ENCODE assay signal across 27 cellular contexts in genomic region chr10:122326806-122327205, GRCh38. TPM values are rescaled to one million over a fixed set of nuclear protein-coding genes. Genes with fewer than 3 reads are reported as not detected.
"Had no signal": no experiment of that assay in that cellular context is flagged by ENCODE, and none has a peak within 500 bp of the region (broad histone marks: within the 10 kb centered on the region; RNA-seq: fewer than 3 reads in every experiment).

No MANE protein-coding gene starts in this region.

- H3K9me3 ChIP-seq: esophagus squamous epithelium, gastrocnemius medialis, sigmoid colon, tibial nerve, uterus had no signal

- ATAC-seq: activated CD4-positive, alpha-beta T cell treated with anti-CD3 and anti-CD28 coated beads for 36 hours; activated T-cell treated with anti-CD3 and anti-CD28 coated beads, Interleukin-2, amount 50 U/mL, for 4 hours; gastrocnemius medialis; left cardiac atrium; stimulated activated naive CD8-positive, alpha-beta T cell treated with anti-CD3 and anti-CD28 coated beads, Interleukin-15, Interleukin-2, amounts not matched to agents 100 U/mL and 50 U/mL, for 24 hours; WTC11 had no signal

- H3K36me3 Mint-ChIP-seq: activated naive CD4-positive, alpha-beta T cell treated with anti-CD3 and anti-CD28 coated beads, Interleukin-2, amount 50 U/mL, for 24 hours; brain; memory B cell; WTC11 had no signal

- H3K4me3 ChIP-seq: esophagus squamous epithelium, gastrocnemius medialis, sigmoid colon, tibial nerve, uterus had no signal

- H3K9me3 Mint-ChIP-seq: activated naive CD4-positive, alpha-beta T cell treated with anti-CD3 and anti-CD28 coated beads, Interleukin-2, amount 50 U/mL, for 24 hours; activated T-cell treated with anti-CD3 and anti-CD28 coated beads, Interleukin-2, amount 50 U/mL, for 4 hours; endodermal cell; memory B cell; T-helper 1 cell treated with Interleukin-12 subunit alpha and Interleukin-12 subunit beta and Interleukin-4 antibody, amounts not matched to agents 30 μg/mL and 1 μg/mL, for 36 hours had no signal

- H3K4me1 ChIP-seq: gastrocnemius medialis, sigmoid colon, uterus had no signal

- H3K27ac Mint-ChIP-seq: activated CD4-positive, alpha-beta T cell treated with anti-CD3 and anti-CD28 coated beads for 36 hours; activated naive CD4-positive, alpha-beta T cell treated with anti-CD3 and anti-CD28 coated beads, Interleukin-2, amount 50 U/mL, for 24 hours; brain; endodermal cell; memory B cell; T-helper 1 cell treated with Interleukin-12 subunit alpha and Interleukin-12 subunit beta and Interleukin-4 antibody, amounts not matched to agents 30 μg/mL and 1 μg/mL, for 36 hours; WTC11 had no signal

- H3K36me3 ChIP-seq: esophagus squamous epithelium, gastrocnemius medialis, sigmoid colon, tibial nerve, uterus had no signal

- DNase-seq: activated CD4-positive, alpha-beta T cell treated with anti-CD3 and anti-CD28 coated beads for 36 hours; activated CD4-positive, alpha-beta T cell treated with anti-CD3 and anti-CD28 coated beads, Interleukin-2, amount 50 U/mL, for 4 hours; activated CD8-positive, alpha-beta memory T cell treated with anti-CD3 and anti-CD28 coated beads, Interleukin-2, amount 50 U/mL, for 48 hours; activated effector memory CD4-positive, alpha-beta T cell treated with anti-CD3 and anti-CD28 coated beads, Interleukin-2, amount 50 U/mL, for 16 hours; activated T-cell treated with anti-CD3 and anti-CD28 coated beads, Interleukin-2, amount 50 U/mL, for 4 hours; aorta; central memory CD4-positive, alpha-beta T cell; endodermal cell; esophagus squamous epithelium; gastrocnemius medialis; hypothalamus; left cardiac atrium; naive B cell; sigmoid colon; stimulated activated CD4-positive, alpha-beta T cell treated with anti-CD3 and anti-CD28 coated beads, Interleukin-2, amount 100 ng/mL, for 48 hours; stimulated activated naive CD8-positive, alpha-beta T cell treated with anti-CD3 and anti-CD28 coated beads, Interleukin-15, Interleukin-2, amounts not matched to agents 100 U/mL and 50 U/mL, for 24 hours; T1000; uterus had no signal

- H3K4me1 Mint-ChIP-seq: activated CD4-positive, alpha-beta T cell treated with anti-CD3 and anti-CD28 coated beads for 36 hours; activated naive CD4-positive, alpha-beta T cell treated with anti-CD3 and anti-CD28 coated beads, Interleukin-2, amount 50 U/mL, for 24 hours; memory B cell had no signal

- H3K27ac ChIP-seq: esophagus squamous epithelium, gastrocnemius medialis, sigmoid colon, tibial nerve, uterus had no signal

- H3K27me3 ChIP-seq: esophagus squamous epithelium, gastrocnemius medialis, sigmoid colon, tibial nerve, uterus had no signal

- H3K4me3 Mint-ChIP-seq: activated CD4-positive, alpha-beta T cell treated with anti-CD3 and anti-CD28 coated beads for 36 hours; activated naive CD4-positive, alpha-beta T cell treated with anti-CD3 and anti-CD28 coated beads, Interleukin-2, amount 50 U/mL, for 24 hours; activated T-cell treated with anti-CD3 and anti-CD28 coated beads, Interleukin-2, amount 50 U/mL, for 4 hours; brain; endodermal cell; memory B cell; naive B cell; T-helper 1 cell treated with Interleukin-12 subunit alpha and Interleukin-12 subunit beta and Interleukin-4 antibody, amounts not matched to agents 30 μg/mL and 1 μg/mL, for 36 hours; WTC11 had no signal

RNA-seq across cellular contexts. Expression of gene BTBD16, which starts 55.7 kb away (rescaled TPM):
- total RNA-seq: activated CD4-positive, alpha-beta T cell treated with anti-CD3 and anti-CD28 coated beads for 36 hours; activated CD8-positive, alpha-beta memory T cell treated with anti-CD3 and anti-CD28 coated beads for 36 hours; activated T-cell treated with anti-CD3 and anti-CD28 coated beads, Interleukin-2, amount 50 U/mL, for 4 hours; endodermal cell; esophagus squamous epithelium; subcutaneous adipose tissue; WTC11 had no signal
- polyA plus RNA-seq: neural cell had no signal
